In the genomic region with DNA sequence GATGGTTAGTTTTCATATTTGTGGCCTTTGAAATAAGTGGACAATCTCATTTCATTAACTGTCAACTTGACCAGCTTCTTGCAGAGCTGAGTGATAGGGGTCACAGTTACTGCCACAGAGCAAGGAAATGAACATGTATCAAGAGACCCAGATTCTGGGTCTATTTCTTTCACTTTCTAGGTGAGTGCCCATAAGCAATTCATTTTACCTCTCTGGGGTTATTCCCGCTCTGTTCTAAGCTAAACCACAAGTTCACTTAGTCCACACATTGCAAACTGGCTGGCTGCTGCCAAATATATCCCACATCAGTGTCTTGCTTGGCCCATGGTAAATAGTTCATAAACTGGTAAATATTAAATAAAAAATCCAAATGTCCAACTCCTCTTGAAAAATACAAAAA, we compare ENCODE assay signal across 21 cellular contexts. TPM values are rescaled to one million over a fixed set of nuclear protein-coding genes. Genes with fewer than 3 reads are reported as not detected.
DNase-seq lines count a peak whose midpoint lies in the region; ATAC-seq and TF ChIP-seq lines count a peak whose summit lies in the region.
"Had no signal": no experiment of that assay in that cellular context is flagged by ENCODE, and none has a peak within 500 bp of the region (broad histone marks: within the 10 kb centered on the region; RNA-seq: fewer than 3 reads in every experiment).

No MANE protein-coding gene starts in this region.

- H3K27ac ChIP-seq in psoas muscle: no peak overlapping the region
- H3K27ac ChIP-seq: 22Rv1, BLaER1, GM23248, SJCRH30 had no signal

- no peak overlapping the region for H3K4me3 ChIP-seq in psoas muscle
- H3K4me3 ChIP-seq: BLaER1, GM23248, K562, SJCRH30 had no signal

- no peaks in the 10 kb centered on the region for H3K9me3 ChIP-seq in psoas muscle
- H3K9me3 ChIP-seq: BLaER1, SJCRH30 had no signal

- H3K4me3 Mint-ChIP-seq in activated CD8-positive, alpha-beta memory T cell treated with anti-CD3 and anti-CD28 coated beads, Interleukin-2, amount 10 ng/mL, durations not matched to agents 7 days and 5 days: no peak overlapping the region
- H3K4me3 Mint-ChIP-seq: CD8-positive, alpha-beta memory T cell had no signal

- no peaks in the 10 kb centered on the region for H3K9me3 Mint-ChIP-seq in activated CD8-positive, alpha-beta memory T cell treated with anti-CD3 and anti-CD28 coated beads, Interleukin-2, amount 10 ng/mL, durations not matched to agents 7 days and 5 days (ENCODE audit: low read depth)
- H3K9me3 Mint-ChIP-seq: CD8-positive, alpha-beta memory T cell had no signal

- no peak overlapping the region for H3K27ac Mint-ChIP-seq in activated CD8-positive, alpha-beta memory T cell treated with anti-CD3 and anti-CD28 coated beads, Interleukin-2, amount 10 ng/mL, durations not matched to agents 7 days and 5 days
- H3K27ac Mint-ChIP-seq: CD8-positive, alpha-beta memory T cell had no signal

- DNase-seq in activated CD8-positive, alpha-beta memory T cell treated with anti-CD3 and anti-CD28 coated beads, Interleukin-2, amount 10 ng/mL, durations not matched to agents 7 days and 5 days: no peak
- DNase-seq in activated CD8-positive, alpha-beta memory T cell treated with anti-CD3 and anti-CD28 coated beads, Interleukin-2, amount 50 U/mL, for 4 hours: no peak
- DNase-seq in dermis blood vessel endothelial cell (no peak), psoas muscle (no peak), NCI-H1048 (lab: John Stamatoyannopoulos, UW) (no peak)
- DNase-seq in central memory CD4-positive, alpha-beta T cell: no peak
- DNase-seq: CD8-positive, alpha-beta memory T cell; GM23248; NCI-H2107; NCI-H226; NCI-H526 treated with DMSO at 0.1 percent for 48 hours; OCI-M1; RPMI8226; SJCRH30 had no signal

- 96 to 100% (median 97%) methylated on average over 1 of the region's 1 CpG for WGBS in psoas muscle, 3 donors

- H3K36me3 Mint-ChIP-seq in activated CD8-positive, alpha-beta memory T cell treated with anti-CD3 and anti-CD28 coated beads, Interleukin-2, amount 10 ng/mL, durations not matched to agents 7 days and 5 days: no peaks in the 10 kb centered on the region
- H3K36me3 Mint-ChIP-seq: CD8-positive, alpha-beta memory T cell had no signal

- no peak for TF ChIP-seq CTCF in psoas muscle (IDR thresholded peaks at IDR 0.05)

- H3K4me1 ChIP-seq in psoas muscle: no peaks in the 10 kb centered on the region
- H3K4me1 ChIP-seq: SJCRH30 had no signal

- peaks cover 16% of the 10 kb centered on the region for H3K27me3 Mint-ChIP-seq in activated CD8-positive, alpha-beta memory T cell treated with anti-CD3 and anti-CD28 coated beads, Interleukin-2, amount 10 ng/mL, durations not matched to agents 7 days and 5 days

- CTCF ChIA-PET in activated CD8-positive, alpha-beta memory T cell treated with anti-CD3 and anti-CD28 coated beads, Interleukin-2, amount 10 ng/mL, durations not matched to agents 7 days and 5 days (lab: Charles Lee): interaction anchor here (1.9 kb wide), 1 partner anchor 12 kb away, joined by 6 read pairs; no protein-coding TSS in a partner anchor

- intact Hi-C loops in psoas muscle (cut with DNase I): no loop called here

- no peaks in the 10 kb centered on the region for H3K36me3 ChIP-seq in psoas muscle (ENCODE audit: insufficient read depth in 1 of 2, low read depth in 1 of 2)
- H3K36me3 ChIP-seq: BLaER1, SJCRH30 had no signal

- ATAC-seq in activated CD8-positive, alpha-beta memory T cell treated with anti-CD3 and anti-CD28 coated beads, Interleukin-2, amount 10 ng/mL, durations not matched to agents 7 days and 5 days: peak; percentile 30
- ATAC-seq in GM21717 (IDR thresholded peaks at IDR 0.05; ENCODE audit: unreplicated experiment): peak; percentile 61
- ATAC-seq in HG03432 (IDR thresholded peaks at IDR 0.05; ENCODE audit: unreplicated experiment): peak; percentile 81
- ATAC-seq in psoas muscle: no peak
- ATAC-seq: K562 had no signal

- H3K27me3 ChIP-seq in psoas muscle (ENCODE audit: insufficient read depth in 3 of 3, low read length in 2 of 3): no peaks in the 10 kb centered on the region
- H3K27me3 ChIP-seq: BLaER1, SJCRH30 had no signal

- peaks cover 8% of the 10 kb centered on the region for H3K4me1 Mint-ChIP-seq in activated CD8-positive, alpha-beta memory T cell treated with anti-CD3 and anti-CD28 coated beads, Interleukin-2, amount 10 ng/mL, durations not matched to agents 7 days and 5 days
- H3K4me1 Mint-ChIP-seq: CD8-positive, alpha-beta memory T cell had no signal

RNA-seq across cellular contexts. Expression of a gene that starts 29.9 kb away (rescaled TPM):
- total RNA-seq in activated CD8-positive, alpha-beta memory T cell treated with anti-CD3 and anti-CD28 coated beads, Interleukin-2, amount 10 ng/mL, durations not matched to agents 7 days and 5 days: not detected
- total RNA-seq in dermis blood vessel endothelial cell: not detected in 2 replicates
- not detected for total RNA-seq in psoas muscle
- not detected for polyA plus RNA-seq in psoas muscle
- total RNA-seq: CD8-positive, alpha-beta memory T cell; Daoy; GM23248; K562; SJCRH30; T-helper 2 cell treated with Interferon-gamma antibody and Interleukin-4, amounts not matched to agents 100 ng/mL and 5 ng/mL, for 36 hours had no signal
- polyA plus RNA-seq: CD8-positive, alpha-beta memory T cell; GM23248; K562 had no signal

Comparison
In these comparisons a context has a peak if more than half of its experiments do, and no peak if none do; other contexts are left out.
1. ATAC-seq: peak in activated CD8-positive, alpha-beta memory T cell treated with anti-CD3 and anti-CD28 coated beads, Interleukin-2, amount 10 ng/mL, durations not matched to agents 7 days and 5 days (single experiment), GM21717 (single experiment) and HG03432 (single experiment); none in psoas muscle (0 of 4).